Comparison of ENCODE assay signal across 1 cellular context in genomic region chr7:7136857-7137309, GRCh38.
TF ChIP-seq lines count a peak whose summit lies in the region.

No MANE protein-coding gene starts in this region.

TF ChIP-seq in HepG2, 621 proteins besides CTCF, POLR2A, EP300 and RAD21 (continued from another document and continues in another):
- peak; percentile 76; the same call in 1 of the 2 replicates for TF ChIP-seq AHDC1 (CRISPR knock-in tag; IDR thresholded peaks at IDR 0.05; ENCODE audit: borderline replicate concordance)
- no peak for TF ChIP-seq MTF2 (CRISPR knock-in tag; IDR thresholded peaks at IDR 0.05; ENCODE audit: borderline replicate concordance)
- TF ChIP-seq CEBPG (CRISPR knock-in tag; IDR thresholded peaks at IDR 0.05): peak; percentile 89
- no peak for TF ChIP-seq HOXA3 (CRISPR knock-in tag; IDR thresholded peaks at IDR 0.05)
- TF ChIP-seq ZNF142 (CRISPR knock-in tag; IDR thresholded peaks at IDR 0.05): no peak
- no peak for TF ChIP-seq FLYWCH1 (CRISPR knock-in tag; IDR thresholded peaks at IDR 0.05)
- no peak for TF ChIP-seq HNRNPUL1 (IDR thresholded peaks at IDR 0.05; ENCODE audit: low read depth, low read length)
- no peak for TF ChIP-seq PCBP1 (IDR thresholded peaks at IDR 0.05; ENCODE audit: borderline replicate concordance, low read depth, low read length)
- TF ChIP-seq MYPOP (CRISPR knock-in tag; IDR thresholded peaks at IDR 0.05): no peak
- TF ChIP-seq ZNF331 (CRISPR knock-in tag; IDR thresholded peaks at IDR 0.05): no peak
- no peak for TF ChIP-seq CREB1 (IDR thresholded peaks at IDR 0.05)
- 0 out of 2 replicates have a peak, but pooled peaks have one; percentile 17 for TF ChIP-seq CREB1 (CRISPR knock-in tag; IDR thresholded peaks at IDR 0.05)
- no peak for TF ChIP-seq ZBTB38 (CRISPR knock-in tag; IDR thresholded peaks at IDR 0.05)
- no peak for TF ChIP-seq NR3C1 (CRISPR knock-in tag; IDR thresholded peaks at IDR 0.05)
- TF ChIP-seq ZFP36L1 (CRISPR knock-in tag; IDR thresholded peaks at IDR 0.05): no peak
- no peak for TF ChIP-seq HOMEZ (CRISPR knock-in tag; IDR thresholded peaks at IDR 0.05; ENCODE audit: low read depth)
- TF ChIP-seq ZNF280B (CRISPR knock-in tag; IDR thresholded peaks at IDR 0.05; ENCODE audit: borderline replicate concordance): no peak
- 0 out of 4 replicates have a peak, but pooled peaks of 1 of the 2 experiments have one; percentile 26 for TF ChIP-seq KLF16 (CRISPR knock-in tag; IDR thresholded peaks at IDR 0.05)
- TF ChIP-seq EZH2 (conservative IDR thresholded peaks at IDR 0.05; ENCODE audit: low read depth, low read length): no peak
- no peak for TF ChIP-seq ZFP41 (CRISPR knock-in tag; IDR thresholded peaks at IDR 0.05; ENCODE audit: borderline replicate concordance)
- TF ChIP-seq ZSCAN20 (CRISPR knock-in tag; IDR thresholded peaks at IDR 0.05; ENCODE audit: borderline replicate concordance): no peak
- TF ChIP-seq ZNF792 (CRISPR knock-in tag; IDR thresholded peaks at IDR 0.05): no peak
- no peak for TF ChIP-seq SNAPC2 (CRISPR knock-in tag; IDR thresholded peaks at IDR 0.05)
- TF ChIP-seq ZSCAN12 (CRISPR knock-in tag; IDR thresholded peaks at IDR 0.05): no peak
- no peak for TF ChIP-seq TEAD2 (CRISPR knock-in tag; IDR thresholded peaks at IDR 0.05)
- no peak for TF ChIP-seq RBM39 (IDR thresholded peaks at IDR 0.05; ENCODE audit: low read depth, low read length, poor library complexity, severe bottlenecking)
- TF ChIP-seq DR1 (CRISPR knock-in tag; IDR thresholded peaks at IDR 0.05): no peak
- TF ChIP-seq ZNF558 (CRISPR knock-in tag; IDR thresholded peaks at IDR 0.05; ENCODE audit: borderline replicate concordance): no peak
- no peak for TF ChIP-seq ZFX (CRISPR knock-in tag; IDR thresholded peaks at IDR 0.05; ENCODE audit: low read depth)
- no peak for TF ChIP-seq TEF (CRISPR knock-in tag; IDR thresholded peaks at IDR 0.05)
- no peak for TF ChIP-seq SMAD3 (CRISPR knock-in tag; IDR thresholded peaks at IDR 0.05)
- TF ChIP-seq ZBTB43 (CRISPR knock-in tag; conservative IDR thresholded peaks at IDR 0.05): no peak
- TF ChIP-seq SP140L (CRISPR knock-in tag; IDR thresholded peaks at IDR 0.05; ENCODE audit: borderline replicate concordance): no peak
- no peak for TF ChIP-seq TIGD3 (CRISPR knock-in tag; IDR thresholded peaks at IDR 0.05; ENCODE audit: borderline replicate concordance)
